ENCODE assay signal across 21 cellular contexts in the genomic region with DNA sequence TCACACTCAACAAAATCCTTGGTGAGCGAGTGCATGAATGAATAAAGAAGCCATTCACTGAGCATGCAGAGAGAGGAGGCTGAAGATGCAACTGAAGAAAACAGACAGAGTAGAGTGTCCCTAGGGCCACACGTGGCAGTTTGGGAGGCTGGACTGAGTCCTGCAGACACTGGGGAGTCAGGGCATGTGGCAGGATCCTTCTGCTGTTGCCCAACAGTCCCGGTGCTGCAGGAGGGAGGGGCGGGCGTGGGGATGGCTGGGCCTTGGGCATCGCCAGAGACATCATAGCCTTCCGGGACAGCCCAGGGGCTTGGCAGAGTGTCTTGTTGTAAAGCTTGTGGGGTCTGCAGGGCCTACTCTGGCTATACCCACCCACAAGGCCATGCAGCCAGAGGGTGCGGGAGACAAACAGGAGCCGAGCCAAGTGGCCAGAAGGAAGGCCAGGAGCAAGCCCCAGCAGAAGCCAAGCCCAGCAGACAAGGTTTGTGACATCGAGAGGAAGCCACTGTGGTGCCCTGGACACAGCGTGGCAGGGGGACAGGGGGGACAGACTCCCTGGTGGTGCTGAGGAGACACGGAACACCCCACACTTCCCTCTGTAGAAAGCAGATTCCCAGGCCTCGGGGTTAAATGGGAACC. TPM values are rescaled to one million over a fixed set of nuclear protein-coding genes. Genes with fewer than 3 reads are reported as not detected.
DNase-seq lines count a peak whose midpoint lies in the region; TF ChIP-seq lines count a peak whose summit lies in the region.
"Had no signal": no experiment of that assay in that cellular context is flagged by ENCODE, and none has a peak within 500 bp of the region (broad histone marks: within the 10 kb centered on the region; RNA-seq: fewer than 3 reads in every experiment).

No MANE protein-coding gene starts in this region.

- H2AFZ ChIP-seq in GM23248: no peak overlapping the region

- DNase-seq in GM23248: peak; percentile 43
- DNase-seq in fibroblast of gingiva (ENCODE audit: low read depth): peak; percentile 89
- peak; percentile 68 to 89 for DNase-seq in tibial artery
- no peak for DNase-seq in activated CD4-positive, alpha-beta T cell treated with anti-CD3 and anti-CD28 coated beads, Interleukin-2, amount 50 U/mL, for 48 hours
- DNase-seq in central memory CD4-positive, alpha-beta T cell: no peak
- DNase-seq in effector memory CD4-positive, alpha-beta T cell: no peak
- DNase-seq: AML-193, immature natural killer cell, natural killer cell, NCI-H1105 treated with DMSO at 0.1 percent for 48 hours, NCI-H2107, NCI-H748 treated with DMSO at 0.1 percent for 48 hours had no signal

- H3K27me3 Mint-ChIP-seq in nephron (ENCODE audit: low read depth): peaks cover 9% of the 10 kb centered on the region

- intact Hi-C loops in tibial artery (cut with DNase I; ENCODE audit: low total_unique reads): no loop called here

- H4K20me1 ChIP-seq in GM23248 (ENCODE audit: insufficient read depth): no peaks in the 10 kb centered on the region

- H3K27ac Mint-ChIP-seq in nephron: peak overlapping the region; percentile 78 to 88 (median 87)
- H3K27ac Mint-ChIP-seq: activated T-helper 17 cell treated with anti-CD3 and anti-CD28 coated beads, Interleukin-2, amount 50 U/mL, for 72 hours; immature natural killer cell; memory B cell; natural killer cell; stimulated activated naive CD8-positive, alpha-beta T cell treated with anti-CD3 and anti-CD28 coated beads, Interleukin-15, Interleukin-2, amounts not matched to agents 100 ng/mL and 50 ng/mL, for 24 hours had no signal

- peaks cover 41% of the 10 kb centered on the region for H3K4me1 Mint-ChIP-seq in nephron
- H3K4me1 Mint-ChIP-seq: activated T-helper 17 cell treated with anti-CD3 and anti-CD28 coated beads, Interleukin-2, amount 50 U/mL, for 72 hours; immature natural killer cell; memory B cell; natural killer cell had no signal

- H3F3A ChIP-seq in GM23248 (ENCODE audit: insufficient read depth): peaks cover 23% of the 10 kb centered on the region; the same call in 1 of the 2 replicates

- H3K4me1 ChIP-seq in GM23248 (ENCODE audit: insufficient read depth) (peaks cover 2% of the 10 kb centered on the region; the same call in 1 of the 2 replicates), tibial artery (peaks cover 0 to 69% (median 23%) of the 10 kb centered on the region in 4 donors)
- H3K4me1 ChIP-seq in effector memory CD4-positive, alpha-beta T cell (ENCODE audit: control insufficient read depth, insufficient read depth, low read length, poor library complexity, severe bottlenecking): no peaks in the 10 kb centered on the region

- no peaks in the 10 kb centered on the region for H3K9me2 ChIP-seq in GM23248 (ENCODE audit: insufficient read depth)

- no peaks in the 10 kb centered on the region for H3K36me3 Mint-ChIP-seq in nephron (ENCODE audit: low read depth)
- H3K36me3 Mint-ChIP-seq: immature natural killer cell, memory B cell, natural killer cell had no signal

- H3K4me3 Mint-ChIP-seq in nephron: peak overlapping the region in 1 of 3 experiments; percentile 10
- H3K4me3 Mint-ChIP-seq: activated T-helper 17 cell treated with anti-CD3 and anti-CD28 coated beads, Interleukin-2, amount 50 U/mL, for 72 hours; HFFc6; immature natural killer cell; memory B cell; natural killer cell; stimulated activated naive CD8-positive, alpha-beta T cell treated with anti-CD3 and anti-CD28 coated beads, Interleukin-15, Interleukin-2, amounts not matched to agents 100 ng/mL and 50 ng/mL, for 24 hours had no signal

- H3K27me3 ChIP-seq in GM23248 (replicated peaks; ENCODE audit: insufficient read depth) (no peaks in the 10 kb centered on the region), tibial artery (no peaks in the 10 kb centered on the region)
- H3K27me3 ChIP-seq in effector memory CD4-positive, alpha-beta T cell (replicated peaks; ENCODE audit: control insufficient read depth, insufficient read depth, low read length, poor library complexity, severe bottlenecking): peaks cover 3% of the 10 kb centered on the region
- H3K27me3 ChIP-seq: cardiac muscle cell, heart left ventricle had no signal

- in situ Hi-C loops in GM23248 (cut with MboI): no loop called here

- WGBS in GM23248 (ENCODE audit: low coverage in 1 of 2, low lambda C conversion rate in 2 of 2, missing lambda C conversion rate in 2 of 2), 2 experiments: 43 to 51% methylated on average over 11 to 13 of the region's 13 CpGs

- H3K4me3 ChIP-seq in GM23248 (no peak overlapping the region), tibial artery (no peak overlapping the region)
- H3K4me3 ChIP-seq in effector memory CD4-positive, alpha-beta T cell (ENCODE audit: insufficient read depth, low read depth, low read length, poor library complexity, severe bottlenecking): no peak overlapping the region
- H3K4me3 ChIP-seq: cardiac muscle cell, esophagus muscularis mucosa, heart left ventricle had no signal

- H3K27ac ChIP-seq in GM23248: no peak overlapping the region
- peak overlapping the region; percentile 61 to 76 for H3K27ac ChIP-seq in tibial artery
- H3K27ac ChIP-seq in effector memory CD4-positive, alpha-beta T cell (ENCODE audit: insufficient read depth, low read length, poor library complexity, severe bottlenecking): no peak overlapping the region
- H3K27ac ChIP-seq: cardiac muscle cell, esophagus muscularis mucosa had no signal

- H3K36me3 ChIP-seq in GM23248 (ENCODE audit: low read depth) (no peaks in the 10 kb centered on the region), tibial artery (no peaks in the 10 kb centered on the region)
- no peaks in the 10 kb centered on the region for H3K36me3 ChIP-seq in effector memory CD4-positive, alpha-beta T cell (ENCODE audit: control insufficient read depth, insufficient read depth, low read length)
- H3K36me3 ChIP-seq: cardiac muscle cell, esophagus muscularis mucosa, heart left ventricle had no signal

- no peaks in the 10 kb centered on the region for H3K79me2 ChIP-seq in GM23248 (ENCODE audit: insufficient read depth)

- peaks cover 5% of the 10 kb centered on the region for H3K9me3 Mint-ChIP-seq in nephron
- H3K9me3 Mint-ChIP-seq: activated T-helper 17 cell treated with anti-CD3 and anti-CD28 coated beads, Interleukin-2, amount 50 U/mL, for 72 hours; HFFc6; immature natural killer cell; natural killer cell had no signal

- H3K9me3 ChIP-seq in GM23248 (ENCODE audit: low read depth): no peaks in the 10 kb centered on the region
- H3K9me3 ChIP-seq in tibial artery: no peaks in the 10 kb centered on the region
- H3K9me3 ChIP-seq in effector memory CD4-positive, alpha-beta T cell (ENCODE audit: control insufficient read depth, low read length): no peaks in the 10 kb centered on the region
- H3K9me3 ChIP-seq: esophagus muscularis mucosa, heart left ventricle had no signal

- no peak for TF ChIP-seq CTCF in nephron (IDR thresholded peaks at IDR 0.05; ENCODE audit: unreplicated experiment in 3 of 3)
- TF ChIP-seq CTCF in tibial artery (IDR thresholded peaks at IDR 0.05): no peak

- no peak overlapping the region for H3K9ac ChIP-seq in GM23248

- no peak overlapping the region for H3K4me2 ChIP-seq in GM23248 (ENCODE audit: unreplicated experiment)

RNA-seq across cellular contexts. Expression of a gene that starts 26.7 kb away (rescaled TPM):
- total RNA-seq in GM23248 (2014; rRNA removed; shearing (Covaris generic)): 107 and 137 TPM in 2 replicates
- polyA plus RNA-seq in GM23248 (2016; fragmentation: Nextera tagmentation; extraction: Ambion mirVana): 304 and 335 TPM in 2 replicates
- total RNA-seq: activated CD8-positive, alpha-beta memory T cell treated with anti-CD3 and anti-CD28 coated beads for 36 hours had no signal
- polyA plus RNA-seq: immature natural killer cell had no signal

Comparison
In these comparisons a context has a peak if more than half of its experiments do, and no peak if none do; other contexts are left out.
1. DNase-seq: peak in GM23248 (single experiment), fibroblast of gingiva (single experiment) and tibial artery (2 of 2); none in activated CD4-positive, alpha-beta T cell treated with anti-CD3 and anti-CD28 coated beads, Interleukin-2, amount 50 U/mL, for 48 hours (0 of 2), central memory CD4-positive, alpha-beta T cell (single experiment) and effector memory CD4-positive, alpha-beta T cell (0 of 3).
2. H3K27ac ChIP-seq: peak in tibial artery (2 of 2); none in GM23248 (single experiment) and effector memory CD4-positive, alpha-beta T cell (single experiment).